Comparison of ENCODE assay signal across 2 cellular contexts in the genomic region with DNA sequence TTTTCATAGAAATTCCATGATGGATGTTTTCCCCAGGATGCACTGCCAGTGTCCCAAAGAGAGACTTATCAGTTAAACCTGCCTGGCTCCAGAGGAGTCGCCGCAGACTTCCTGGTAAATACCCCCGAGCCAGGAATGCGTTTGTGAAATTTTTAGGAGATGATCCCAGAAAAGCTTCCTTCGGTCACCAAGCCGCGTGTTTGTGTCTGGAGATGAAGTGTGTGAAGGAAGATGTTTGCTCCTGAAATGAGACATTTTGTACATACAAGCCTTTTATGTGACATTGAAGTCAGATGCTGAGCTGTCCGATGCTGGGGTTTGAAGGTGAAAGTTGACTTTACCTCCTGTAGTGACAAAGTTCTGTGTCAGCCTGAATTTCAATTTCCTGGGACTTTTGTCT.
A peak's percentile ranks its signal among the peaks of the same experiment; 100 is the strongest.
TF ChIP-seq lines count a peak whose summit lies in the region.

No MANE protein-coding gene starts in this region.

TF ChIP-seq in SK-N-SH treated with all-trans-retinoic acid at 6 μM for 48 hours, 23 proteins besides CTCF, POLR2A, EP300 and RAD21 (continued from another document):
- TF ChIP-seq, protein P1, sequence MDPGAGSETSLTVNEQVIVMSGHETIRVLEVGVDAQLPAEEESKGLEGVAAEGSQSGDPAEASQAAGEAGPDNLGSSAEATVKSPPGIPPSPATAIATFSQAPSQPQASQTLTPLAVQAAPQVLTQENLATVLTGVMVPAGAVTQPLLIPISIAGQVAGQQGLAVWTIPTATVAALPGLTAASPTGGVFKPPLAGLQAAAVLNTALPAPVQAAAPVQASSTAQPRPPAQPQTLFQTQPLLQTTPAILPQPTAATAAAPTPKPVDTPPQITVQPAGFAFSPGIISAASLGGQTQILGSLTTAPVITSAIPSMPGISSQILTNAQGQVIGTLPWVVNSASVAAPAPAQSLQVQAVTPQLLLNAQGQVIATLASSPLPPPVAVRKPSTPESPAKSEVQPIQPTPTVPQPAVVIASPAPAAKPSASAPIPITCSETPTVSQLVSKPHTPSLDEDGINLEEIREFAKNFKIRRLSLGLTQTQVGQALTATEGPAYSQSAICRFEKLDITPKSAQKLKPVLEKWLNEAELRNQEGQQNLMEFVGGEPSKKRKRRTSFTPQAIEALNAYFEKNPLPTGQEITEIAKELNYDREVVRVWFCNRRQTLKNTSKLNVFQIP (CRISPR knock-in tag; IDR thresholded peaks at IDR 0.05; ENCODE audit: borderline replicate concordance, low read depth) = no peak
- TF ChIP-seq, protein P2, sequence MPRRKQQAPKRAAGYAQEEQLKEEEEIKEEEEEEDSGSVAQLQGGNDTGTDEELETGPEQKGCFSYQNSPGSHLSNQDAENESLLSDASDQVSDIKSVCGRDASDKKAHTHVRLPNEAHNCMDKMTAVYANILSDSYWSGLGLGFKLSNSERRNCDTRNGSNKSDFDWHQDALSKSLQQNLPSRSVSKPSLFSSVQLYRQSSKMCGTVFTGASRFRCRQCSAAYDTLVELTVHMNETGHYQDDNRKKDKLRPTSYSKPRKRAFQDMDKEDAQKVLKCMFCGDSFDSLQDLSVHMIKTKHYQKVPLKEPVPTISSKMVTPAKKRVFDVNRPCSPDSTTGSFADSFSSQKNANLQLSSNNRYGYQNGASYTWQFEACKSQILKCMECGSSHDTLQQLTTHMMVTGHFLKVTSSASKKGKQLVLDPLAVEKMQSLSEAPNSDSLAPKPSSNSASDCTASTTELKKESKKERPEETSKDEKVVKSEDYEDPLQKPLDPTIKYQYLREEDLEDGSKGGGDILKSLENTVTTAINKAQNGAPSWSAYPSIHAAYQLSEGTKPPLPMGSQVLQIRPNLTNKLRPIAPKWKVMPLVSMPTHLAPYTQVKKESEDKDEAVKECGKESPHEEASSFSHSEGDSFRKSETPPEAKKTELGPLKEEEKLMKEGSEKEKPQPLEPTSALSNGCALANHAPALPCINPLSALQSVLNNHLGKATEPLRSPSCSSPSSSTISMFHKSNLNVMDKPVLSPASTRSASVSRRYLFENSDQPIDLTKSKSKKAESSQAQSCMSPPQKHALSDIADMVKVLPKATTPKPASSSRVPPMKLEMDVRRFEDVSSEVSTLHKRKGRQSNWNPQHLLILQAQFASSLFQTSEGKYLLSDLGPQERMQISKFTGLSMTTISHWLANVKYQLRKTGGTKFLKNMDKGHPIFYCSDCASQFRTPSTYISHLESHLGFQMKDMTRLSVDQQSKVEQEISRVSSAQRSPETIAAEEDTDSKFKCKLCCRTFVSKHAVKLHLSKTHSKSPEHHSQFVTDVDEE (CRISPR knock-in tag; IDR thresholded peaks at IDR 0.05) = 0 out of 2 replicates have a peak, but pooled peaks have one; percentile 35
- TF ChIP-seq ISL1 (CRISPR knock-in tag; IDR thresholded peaks at IDR 0.05) = peak; percentile 43; the same call in 1 of the 2 replicates
- TF ChIP-seq ZNF8 (CRISPR knock-in tag; IDR thresholded peaks at IDR 0.05) = no peak
- peak; percentile 77 for TF ChIP-seq SNAI2 (CRISPR knock-in tag; IDR thresholded peaks at IDR 0.05)

TF ChIP-seq in SK-N-SH, 30 proteins besides CTCF, POLR2A, EP300 and RAD21 (continued from another document):
- TF ChIP-seq, protein P3, sequence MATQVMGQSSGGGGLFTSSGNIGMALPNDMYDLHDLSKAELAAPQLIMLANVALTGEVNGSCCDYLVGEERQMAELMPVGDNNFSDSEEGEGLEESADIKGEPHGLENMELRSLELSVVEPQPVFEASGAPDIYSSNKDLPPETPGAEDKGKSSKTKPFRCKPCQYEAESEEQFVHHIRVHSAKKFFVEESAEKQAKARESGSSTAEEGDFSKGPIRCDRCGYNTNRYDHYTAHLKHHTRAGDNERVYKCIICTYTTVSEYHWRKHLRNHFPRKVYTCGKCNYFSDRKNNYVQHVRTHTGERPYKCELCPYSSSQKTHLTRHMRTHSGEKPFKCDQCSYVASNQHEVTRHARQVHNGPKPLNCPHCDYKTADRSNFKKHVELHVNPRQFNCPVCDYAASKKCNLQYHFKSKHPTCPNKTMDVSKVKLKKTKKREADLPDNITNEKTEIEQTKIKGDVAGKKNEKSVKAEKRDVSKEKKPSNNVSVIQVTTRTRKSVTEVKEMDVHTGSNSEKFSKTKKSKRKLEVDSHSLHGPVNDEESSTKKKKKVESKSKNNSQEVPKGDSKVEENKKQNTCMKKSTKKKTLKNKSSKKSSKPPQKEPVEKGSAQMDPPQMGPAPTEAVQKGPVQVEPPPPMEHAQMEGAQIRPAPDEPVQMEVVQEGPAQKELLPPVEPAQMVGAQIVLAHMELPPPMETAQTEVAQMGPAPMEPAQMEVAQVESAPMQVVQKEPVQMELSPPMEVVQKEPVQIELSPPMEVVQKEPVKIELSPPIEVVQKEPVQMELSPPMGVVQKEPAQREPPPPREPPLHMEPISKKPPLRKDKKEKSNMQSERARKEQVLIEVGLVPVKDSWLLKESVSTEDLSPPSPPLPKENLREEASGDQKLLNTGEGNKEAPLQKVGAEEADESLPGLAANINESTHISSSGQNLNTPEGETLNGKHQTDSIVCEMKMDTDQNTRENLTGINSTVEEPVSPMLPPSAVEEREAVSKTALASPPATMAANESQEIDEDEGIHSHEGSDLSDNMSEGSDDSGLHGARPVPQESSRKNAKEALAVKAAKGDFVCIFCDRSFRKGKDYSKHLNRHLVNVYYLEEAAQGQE (IDR thresholded peaks at IDR 0.05; ENCODE audit: low read depth, low read length) = no peak
- no peak for TF ChIP-seq SMC3 (IDR thresholded peaks at IDR 0.05; ENCODE audit: low read depth, low read length)
- TF ChIP-seq, protein P4, sequence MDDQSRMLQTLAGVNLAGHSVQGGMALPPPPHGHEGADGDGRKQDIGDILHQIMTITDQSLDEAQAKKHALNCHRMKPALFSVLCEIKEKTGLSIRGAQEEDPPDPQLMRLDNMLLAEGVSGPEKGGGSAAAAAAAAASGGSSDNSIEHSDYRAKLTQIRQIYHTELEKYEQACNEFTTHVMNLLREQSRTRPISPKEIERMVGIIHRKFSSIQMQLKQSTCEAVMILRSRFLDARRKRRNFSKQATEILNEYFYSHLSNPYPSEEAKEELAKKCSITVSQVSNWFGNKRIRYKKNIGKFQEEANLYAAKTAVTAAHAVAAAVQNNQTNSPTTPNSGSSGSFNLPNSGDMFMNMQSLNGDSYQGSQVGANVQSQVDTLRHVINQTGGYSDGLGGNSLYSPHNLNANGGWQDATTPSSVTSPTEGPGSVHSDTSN (IDR thresholded peaks at IDR 0.05) = no peak
- TF ChIP-seq GABPA (IDR thresholded peaks at IDR 0.05; ENCODE audit: low read depth) = no peak
- TF ChIP-seq, protein P5, sequence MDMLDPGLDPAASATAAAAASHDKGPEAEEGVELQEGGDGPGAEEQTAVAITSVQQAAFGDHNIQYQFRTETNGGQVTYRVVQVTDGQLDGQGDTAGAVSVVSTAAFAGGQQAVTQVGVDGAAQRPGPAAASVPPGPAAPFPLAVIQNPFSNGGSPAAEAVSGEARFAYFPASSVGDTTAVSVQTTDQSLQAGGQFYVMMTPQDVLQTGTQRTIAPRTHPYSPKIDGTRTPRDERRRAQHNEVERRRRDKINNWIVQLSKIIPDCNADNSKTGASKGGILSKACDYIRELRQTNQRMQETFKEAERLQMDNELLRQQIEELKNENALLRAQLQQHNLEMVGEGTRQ (IDR thresholded peaks at IDR 0.05; ENCODE audit: borderline replicate concordance, low read depth, low read length) = no peak
- TF ChIP-seq, protein P6, sequence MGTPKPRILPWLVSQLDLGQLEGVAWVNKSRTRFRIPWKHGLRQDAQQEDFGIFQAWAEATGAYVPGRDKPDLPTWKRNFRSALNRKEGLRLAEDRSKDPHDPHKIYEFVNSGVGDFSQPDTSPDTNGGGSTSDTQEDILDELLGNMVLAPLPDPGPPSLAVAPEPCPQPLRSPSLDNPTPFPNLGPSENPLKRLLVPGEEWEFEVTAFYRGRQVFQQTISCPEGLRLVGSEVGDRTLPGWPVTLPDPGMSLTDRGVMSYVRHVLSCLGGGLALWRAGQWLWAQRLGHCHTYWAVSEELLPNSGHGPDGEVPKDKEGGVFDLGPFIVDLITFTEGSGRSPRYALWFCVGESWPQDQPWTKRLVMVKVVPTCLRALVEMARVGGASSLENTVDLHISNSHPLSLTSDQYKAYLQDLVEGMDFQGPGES (IDR thresholded peaks at IDR 0.05; ENCODE audit: low read depth, low read length) = no peak
- TF ChIP-seq EZH2phosphoT487 (IDR thresholded peaks at IDR 0.05; ENCODE audit: borderline replicate concordance, low read depth) = no peak
- TF ChIP-seq TAF1 (IDR thresholded peaks at IDR 0.05; ENCODE audit: borderline replicate concordance, low read depth, low read length) = no peak
- no peak for TF ChIP-seq JUND (IDR thresholded peaks at IDR 0.05)
- TF ChIP-seq NRF1 (IDR thresholded peaks at IDR 0.05; ENCODE audit: low read depth, low read length) = no peak
- no peak for TF ChIP-seq TEAD4 (IDR thresholded peaks at IDR 0.05; ENCODE audit: borderline replicate concordance, insufficient read depth)
- no peak for TF ChIP-seq POLR2AphosphoS5 (IDR thresholded peaks at IDR 0.05; ENCODE audit: low read depth, low read length)
- no peak for TF ChIP-seq FOSL2 (IDR thresholded peaks at IDR 0.05; ENCODE audit: borderline replicate concordance, low read depth)
